22 cellular contexts compared by ENCODE assay signal in the genomic region with DNA sequence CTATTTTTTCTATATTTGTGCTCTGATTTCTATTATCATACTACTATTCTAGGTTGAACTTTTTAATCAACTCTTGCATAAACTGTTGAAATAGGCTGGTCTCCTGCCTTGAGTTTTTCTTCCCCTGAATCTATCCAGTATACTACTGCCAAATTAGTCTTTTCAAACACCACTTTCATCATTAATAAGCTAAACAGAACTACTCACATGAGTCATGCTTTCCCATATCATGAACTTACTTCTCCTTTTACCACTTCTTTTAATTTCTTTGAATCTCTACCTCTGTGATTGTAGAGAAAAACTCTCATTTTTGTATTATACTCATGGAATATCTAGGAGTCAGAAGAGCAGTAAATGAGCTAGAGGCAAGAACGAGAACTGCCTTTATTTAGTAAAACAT.
"Had no signal": no experiment of that assay in that cellular context is flagged by ENCODE, and none has a peak within 500 bp of the region (broad histone marks: within the 10 kb centered on the region; RNA-seq: fewer than 3 reads in every experiment).

No MANE protein-coding gene starts in this region.

- H3K4me3 ChIP-seq: gastrocnemius medialis, skin epidermis, stomach, vagina had no signal

- H3K9me3 ChIP-seq: gastrocnemius medialis, stomach, vagina had no signal

- DNase-seq: activated CD4-positive, alpha-beta T cell treated with anti-CD3 and anti-CD28 coated beads for 36 hours; activated CD4-positive, alpha-beta T cell treated with anti-CD3 and anti-CD28 coated beads, Interleukin-2, amount 50 U/mL, for 48 hours; activated gamma-delta T cell treated with Interleukin-2 at 50 U/mL for 16 hours; cerebellar nuclear complex; cortex of kidney; gastrocnemius medialis; head of caudate nucleus; kidney; midbrain; right cardiac atrium; stimulated activated CD4-positive, alpha-beta T cell treated with anti-CD3 and anti-CD28 coated beads, Interleukin-2, amount 100 ng/mL, for 48 hours; stomach; trophoblast cell had no signal

- ATAC-seq: activated CD4-positive, alpha-beta T cell treated with anti-CD3 and anti-CD28 coated beads for 36 hours; activated naive CD4-positive, alpha-beta T cell treated with anti-CD3 and anti-CD28 coated beads, Interleukin-2, amount 50 U/mL, for 72 hours; esophagus mucosa; gastrocnemius medialis; left lobe of liver; right cardiac atrium; WTC11 had no signal

- H3K4me1 Mint-ChIP-seq: activated CD4-positive, alpha-beta T cell treated with anti-CD3 and anti-CD28 coated beads for 36 hours had no signal

- H3K36me3 ChIP-seq: gastrocnemius medialis, stomach, vagina had no signal

- H3K27ac ChIP-seq: gastrocnemius medialis, skin epidermis, stomach, vagina had no signal

- H3K27me3 ChIP-seq: gastrocnemius medialis, vagina had no signal

- H3K9me3 Mint-ChIP-seq: activated T-helper 1 cell treated with anti-CD3 and anti-CD28 coated beads, Interleukin-12 subunit alpha, Interleukin-12 subunit beta, Interleukin-2, Interleukin-4 antibody, amounts not matched to agents 30 ng/mL and 10 ng/mL and 1 ng/mL, durations not matched to agents 14 hours and 24 hours and 36 hours; nephron; WTC11 had no signal

- H3K4me1 ChIP-seq: gastrocnemius medialis, vagina had no signal

- H3K36me3 Mint-ChIP-seq: activated naive CD4-positive, alpha-beta T cell treated with anti-CD3 and anti-CD28 coated beads, Interleukin-2, amount 50 U/mL, for 72 hours; WTC11 had no signal

- H3K27me3 Mint-ChIP-seq: activated CD4-positive, alpha-beta T cell treated with anti-CD3 and anti-CD28 coated beads for 36 hours; progenitor cell of endocrine pancreas had no signal

- H3K27ac Mint-ChIP-seq: activated CD4-positive, alpha-beta T cell treated with anti-CD3 and anti-CD28 coated beads for 36 hours; activated naive CD4-positive, alpha-beta T cell treated with anti-CD3 and anti-CD28 coated beads, Interleukin-2, amount 50 U/mL, for 72 hours; activated T-helper 1 cell treated with anti-CD3 and anti-CD28 coated beads, Interleukin-12 subunit alpha, Interleukin-12 subunit beta, Interleukin-2, Interleukin-4 antibody, amounts not matched to agents 30 ng/mL and 10 ng/mL and 1 ng/mL, durations not matched to agents 14 hours and 24 hours and 36 hours; nephron; progenitor cell of endocrine pancreas; WTC11 had no signal

- H3K4me3 Mint-ChIP-seq: activated CD4-positive, alpha-beta T cell treated with anti-CD3 and anti-CD28 coated beads for 36 hours; activated T-helper 1 cell treated with anti-CD3 and anti-CD28 coated beads, Interleukin-12 subunit alpha, Interleukin-12 subunit beta, Interleukin-2, Interleukin-4 antibody, amounts not matched to agents 30 ng/mL and 10 ng/mL and 1 ng/mL, durations not matched to agents 14 hours and 24 hours and 36 hours; nephron; WTC11 had no signal
